Comparison of ENCODE assay signal across 21 cellular contexts in genomic region chr10:35042783-35043182, GRCh38. TPM values are rescaled to one million over a fixed set of nuclear protein-coding genes. Genes with fewer than 3 reads are reported as not detected.
DNase-seq lines count a peak whose midpoint lies in the region; TF ChIP-seq lines count a peak whose summit lies in the region.
"Had no signal": no experiment of that assay in that cellular context is flagged by ENCODE, and none has a peak within 500 bp of the region (broad histone marks: within the 10 kb centered on the region; RNA-seq: fewer than 3 reads in every experiment).

No MANE protein-coding gene starts in this region.

- H3K27ac ChIP-seq in smooth muscle cell (ENCODE audit: low read depth), result peak overlapping the region; percentile 84
- H3K27ac ChIP-seq: HL-60, upper lobe of left lung had no signal

- peak overlapping the region; percentile 6 for H3K27ac Mint-ChIP-seq in activated CD4-positive, alpha-beta memory T cell treated with anti-CD3 and anti-CD28 coated beads, Interleukin-2, amount 10 ng/mL, durations not matched to agents 7 days and 5 days
- H3K27ac Mint-ChIP-seq in activated CD4-positive, alpha-beta memory T cell treated with anti-CD3 and anti-CD28 coated beads for 36 hours, result no peak overlapping the region
- H3K27ac Mint-ChIP-seq in chondrocyte (ENCODE audit: unreplicated experiment), result peak overlapping the region; percentile 24

- no peaks in the 10 kb centered on the region for H3K36me3 ChIP-seq in smooth muscle cell (ENCODE audit: low read depth)

- intact Hi-C loops in activated CD4-positive, alpha-beta memory T cell treated with anti-CD3 and anti-CD28 coated beads for 36 hours (cut with micrococcal nuclease), result no loop called here

- CTCF ChIA-PET in activated CD4-positive, alpha-beta memory T cell treated with anti-CD3 and anti-CD28 coated beads, Interleukin-2, amount 10 ng/mL, durations not matched to agents 7 days and 5 days (lab: Charles Lee), result no interaction called here
- CTCF ChIA-PET in activated CD4-positive, alpha-beta memory T cell treated with anti-CD3 and anti-CD28 coated beads for 36 hours (lab: Charles Lee), result no interaction called here

- H3K36me3 Mint-ChIP-seq in activated CD4-positive, alpha-beta memory T cell treated with anti-CD3 and anti-CD28 coated beads, Interleukin-2, amount 10 ng/mL, durations not matched to agents 7 days and 5 days (ENCODE audit: low read depth), result peaks cover 39% of the 10 kb centered on the region
- H3K36me3 Mint-ChIP-seq in activated CD4-positive, alpha-beta memory T cell treated with anti-CD3 and anti-CD28 coated beads for 36 hours, result peaks cover 24% of the 10 kb centered on the region
- peaks cover 9% of the 10 kb centered on the region for H3K36me3 Mint-ChIP-seq in chondrocyte (ENCODE audit: low read depth)

- peaks cover 11% of the 10 kb centered on the region for H3K4me1 ChIP-seq in smooth muscle cell (ENCODE audit: low read depth)

- H2AFZ ChIP-seq in smooth muscle cell (ENCODE audit: low read depth), result no peak overlapping the region

- no peak for TF ChIP-seq CTCF in chondrocyte (IDR thresholded peaks at IDR 0.05)
- no peak for TF ChIP-seq CTCF in smooth muscle cell (IDR thresholded peaks at IDR 0.05; ENCODE audit: borderline replicate concordance, insufficient read depth, poor library complexity, severe bottlenecking)

- H4K20me1 ChIP-seq in smooth muscle cell (ENCODE audit: low read depth), result no peaks in the 10 kb centered on the region

- H3K9me3 Mint-ChIP-seq in activated CD4-positive, alpha-beta memory T cell treated with anti-CD3 and anti-CD28 coated beads, Interleukin-2, amount 10 ng/mL, durations not matched to agents 7 days and 5 days, result no peaks in the 10 kb centered on the region
- H3K9me3 Mint-ChIP-seq in activated CD4-positive, alpha-beta memory T cell treated with anti-CD3 and anti-CD28 coated beads for 36 hours, result no peaks in the 10 kb centered on the region
- no peaks in the 10 kb centered on the region for H3K9me3 Mint-ChIP-seq in chondrocyte (ENCODE audit: low read depth)
- H3K9me3 Mint-ChIP-seq: brain, IgD-negative memory B cell had no signal

- peaks cover 11% of the 10 kb centered on the region for H3K4me1 Mint-ChIP-seq in activated CD4-positive, alpha-beta memory T cell treated with anti-CD3 and anti-CD28 coated beads, Interleukin-2, amount 10 ng/mL, durations not matched to agents 7 days and 5 days
- no peaks in the 10 kb centered on the region for H3K4me1 Mint-ChIP-seq in activated CD4-positive, alpha-beta memory T cell treated with anti-CD3 and anti-CD28 coated beads for 36 hours (ENCODE audit: low read depth)
- peaks cover 26% of the 10 kb centered on the region for H3K4me1 Mint-ChIP-seq in chondrocyte (ENCODE audit: low read depth)
- H3K4me1 Mint-ChIP-seq: activated CD4-positive, alpha-beta T cell treated with anti-CD3 and anti-CD28 coated beads for 36 hours had no signal

- no peak overlapping the region for H3K4me3 ChIP-seq in smooth muscle cell
- H3K4me3 ChIP-seq: MG63, upper lobe of left lung had no signal

- H3F3A ChIP-seq in smooth muscle cell (ENCODE audit: low read depth), result peaks cover 15% of the 10 kb centered on the region

- no peak overlapping the region for H3K4me2 ChIP-seq in smooth muscle cell

- POLR2A ChIA-PET in activated CD4-positive, alpha-beta memory T cell treated with anti-CD3 and anti-CD28 coated beads, Interleukin-2, amount 10 ng/mL, durations not matched to agents 7 days and 5 days (lab: Charles Lee), result no interaction called here
- POLR2A ChIA-PET in activated CD4-positive, alpha-beta memory T cell treated with anti-CD3 and anti-CD28 coated beads for 36 hours (lab: Charles Lee), result no interaction called here

- DNase-seq in activated CD4-positive, alpha-beta memory T cell treated with anti-CD3 and anti-CD28 coated beads, Interleukin-2, amount 10 ng/mL, durations not matched to agents 7 days and 5 days, result no peak
- DNase-seq in activated CD4-positive, alpha-beta memory T cell treated with anti-CD3 and anti-CD28 coated beads for 36 hours, result no peak
- DNase-seq in NCI-H69 (lab: John Stamatoyannopoulos, UW), result peak; percentile 1
- no peak for DNase-seq in chondrocyte (ENCODE audit: low spot score)
- DNase-seq in smooth muscle cell (lab: John Stamatoyannopoulos, UW; ENCODE audit: unreplicated experiment), result no peak
- no peak for DNase-seq in NCI-H2081 (lab: John Stamatoyannopoulos, UW)
- DNase-seq in NCI-H1436 (lab: John Stamatoyannopoulos, UW), result no peak
- DNase-seq in NCI-H187 treated with DMSO at 0.1 percent for 48 hours (lab: John Stamatoyannopoulos, UW), result no peak
- DNase-seq: activated CD4-positive, alpha-beta T cell treated with anti-CD3 and anti-CD28 coated beads for 36 hours; activated effector memory CD4-positive, alpha-beta T cell treated with Interleukin-2 at 50 U/mL for 16 hours; GOT3; head of caudate nucleus; MG63; NCI-H2171 treated with DMSO at 0.1 percent for 48 hours; NCI-H82; Right ventricle myocardium superior; stimulated activated CD8-positive, alpha-beta memory T cell treated with anti-CD3 and anti-CD28 coated beads, Interleukin-4, amount 100 ng/mL, for 48 hours; upper lobe of left lung had no signal

- no peak overlapping the region for H3K4me3 Mint-ChIP-seq in activated CD4-positive, alpha-beta memory T cell treated with anti-CD3 and anti-CD28 coated beads, Interleukin-2, amount 10 ng/mL, durations not matched to agents 7 days and 5 days
- H3K4me3 Mint-ChIP-seq in activated CD4-positive, alpha-beta memory T cell treated with anti-CD3 and anti-CD28 coated beads for 36 hours, result no peak overlapping the region
- no peak overlapping the region for H3K4me3 Mint-ChIP-seq in chondrocyte (ENCODE audit: unreplicated experiment)
- H3K4me3 Mint-ChIP-seq: activated CD4-positive, alpha-beta T cell treated with anti-CD3 and anti-CD28 coated beads for 36 hours; brain; IgD-negative memory B cell had no signal

- no peaks in the 10 kb centered on the region for H3K9me3 ChIP-seq in smooth muscle cell (replicated peaks; ENCODE audit: low read depth)
- H3K9me3 ChIP-seq: MG63, upper lobe of left lung had no signal

- no peaks in the 10 kb centered on the region for H3K79me2 ChIP-seq in smooth muscle cell (ENCODE audit: low read depth)

- no peaks in the 10 kb centered on the region for H3K27me3 Mint-ChIP-seq in activated CD4-positive, alpha-beta memory T cell treated with anti-CD3 and anti-CD28 coated beads, Interleukin-2, amount 10 ng/mL, durations not matched to agents 7 days and 5 days
- H3K27me3 Mint-ChIP-seq in activated CD4-positive, alpha-beta memory T cell treated with anti-CD3 and anti-CD28 coated beads for 36 hours, result no peaks in the 10 kb centered on the region
- H3K27me3 Mint-ChIP-seq in chondrocyte (ENCODE audit: low read depth), result no peaks in the 10 kb centered on the region
- H3K27me3 Mint-ChIP-seq: activated CD4-positive, alpha-beta T cell treated with anti-CD3 and anti-CD28 coated beads for 36 hours; brain; IgD-negative memory B cell had no signal

- no peaks in the 10 kb centered on the region for H3K27me3 ChIP-seq in smooth muscle cell (ENCODE audit: low read depth)
- H3K27me3 ChIP-seq: MG63, upper lobe of left lung had no signal

- H3K9ac ChIP-seq in smooth muscle cell (ENCODE audit: low read depth), result no peak overlapping the region

- WGBS in smooth muscle cell (ENCODE audit: low lambda C conversion rate), result 85% methylated on average over 3 of the region's 3 CpGs

RNA-seq across cellular contexts. Expression of gene CUL2, which starts 47.4 kb away (rescaled TPM):
- total RNA-seq in activated CD4-positive, alpha-beta memory T cell treated with anti-CD3 and anti-CD28 coated beads, Interleukin-2, amount 10 ng/mL, durations not matched to agents 7 days and 5 days, result 10 to 100 TPM; 30.6 to 34.3 TPM
- 10 to 100 TPM; 39.7 to 43.3 TPM for total RNA-seq in activated CD4-positive, alpha-beta memory T cell treated with anti-CD3 and anti-CD28 coated beads for 36 hours
- total RNA-seq in chondrocyte (29.9 to 38.3 TPM (median 32.8 TPM) in 3 replicates), smooth muscle cell (38.7 and 52.5 TPM in 2 replicates)
- polyA plus RNA-seq in smooth muscle cell, result 35.9 and 39.6 TPM in 2 replicates
